Comparison of ENCODE assay signal across 1 cellular context in genomic region chr13:94342436-94343242, GRCh38.
TF ChIP-seq lines count a peak whose summit lies in the region.

No MANE protein-coding gene starts in this region.

TF ChIP-seq in IMR-90, 13 proteins besides CTCF, POLR2A, EP300 and RAD21:
- TF ChIP-seq MAZ (IDR thresholded peaks at IDR 0.05; ENCODE audit: borderline replicate concordance, low read depth, low read length), result no peak
- no peak for TF ChIP-seq CEBPB (IDR thresholded peaks at IDR 0.05; ENCODE audit: low read depth, low read length)
- TF ChIP-seq RCOR1 (IDR thresholded peaks at IDR 0.05; ENCODE audit: insufficient replicate concordance, low read length), result no peak
- no peak for TF ChIP-seq ELK1 (IDR thresholded peaks at IDR 0.05; ENCODE audit: borderline replicate concordance, low read depth, low read length)
TF ChIP-seq in IMR-90: peak in this region for 0.
